In genomic region chr19:49436381-49437017, GRCh38 we compare ENCODE assay signal across 2 cellular contexts.
TF ChIP-seq lines count a peak whose summit lies in the region.

No MANE protein-coding gene starts in this region.

TF ChIP-seq in SK-N-SH treated with all-trans-retinoic acid at 6 μM for 48 hours, 23 proteins besides CTCF, POLR2A, EP300 and RAD21:
- no peak for TF ChIP-seq ARNTL (CRISPR knock-in tag; IDR thresholded peaks at IDR 0.05; ENCODE audit: borderline replicate concordance, low read depth)
- TF ChIP-seq TCF4 (CRISPR knock-in tag; IDR thresholded peaks at IDR 0.05; ENCODE audit: borderline replicate concordance): no peak
- TF ChIP-seq ISL1 (CRISPR knock-in tag; IDR thresholded peaks at IDR 0.05): no peak
- TF ChIP-seq ZFP3 (CRISPR knock-in tag; IDR thresholded peaks at IDR 0.05): no peak
- no peak for TF ChIP-seq ZNF565 (CRISPR knock-in tag; conservative IDR thresholded peaks at IDR 0.05; ENCODE audit: low read depth)
- no peak for TF ChIP-seq TSHZ2 (CRISPR knock-in tag; IDR thresholded peaks at IDR 0.05)
- TF ChIP-seq SNAI2 (CRISPR knock-in tag; IDR thresholded peaks at IDR 0.05): no peak
- TF ChIP-seq BACH2 (CRISPR knock-in tag; IDR thresholded peaks at IDR 0.05; ENCODE audit: borderline replicate concordance): no peak
- no peak for TF ChIP-seq CSRNP3 (CRISPR knock-in tag; IDR thresholded peaks at IDR 0.05)
- no peak for TF ChIP-seq ESRRG (CRISPR knock-in tag; IDR thresholded peaks at IDR 0.05)
- TF ChIP-seq GLIS3 (CRISPR knock-in tag; IDR thresholded peaks at IDR 0.05): no peak
- no peak for TF ChIP-seq CREB5 (CRISPR knock-in tag; IDR thresholded peaks at IDR 0.05; ENCODE audit: low read depth)
- no peak for TF ChIP-seq PPARA (CRISPR knock-in tag; IDR thresholded peaks at IDR 0.05; ENCODE audit: borderline replicate concordance)

TF ChIP-seq in GM12878, 131 proteins besides CTCF, POLR2A, EP300 and RAD21:
- TF ChIP-seq CBX5 (IDR thresholded peaks at IDR 0.05; ENCODE audit: low read depth) (no peak), STAT3 (IDR thresholded peaks at IDR 0.05; ENCODE audit: low read depth, low read length) (no peak), CREB1 (IDR thresholded peaks at IDR 0.05; ENCODE audit: low read depth) (peak; percentile 58; the same call in 1 of the 2 replicates), TCF3 (IDR thresholded peaks at IDR 0.05; ENCODE audit: borderline replicate concordance, insufficient read depth, low read depth, low read length) (no peak), CREM (IDR thresholded peaks at IDR 0.05; ENCODE audit: low read depth) (0 out of 2 replicates have a peak, but pooled peaks have one; percentile 47), NBN (IDR thresholded peaks at IDR 0.05) (0 out of 2 replicates have a peak, but pooled peaks have one; percentile 31), ATF7 (IDR thresholded peaks at IDR 0.05; ENCODE audit: low read depth) (peak; percentile 67), MTA3 (IDR thresholded peaks at IDR 0.05; ENCODE audit: borderline replicate concordance, low read length) (no peak)
TF ChIP-seq in GM12878: peak in this region for 4.
